In the genomic region with DNA sequence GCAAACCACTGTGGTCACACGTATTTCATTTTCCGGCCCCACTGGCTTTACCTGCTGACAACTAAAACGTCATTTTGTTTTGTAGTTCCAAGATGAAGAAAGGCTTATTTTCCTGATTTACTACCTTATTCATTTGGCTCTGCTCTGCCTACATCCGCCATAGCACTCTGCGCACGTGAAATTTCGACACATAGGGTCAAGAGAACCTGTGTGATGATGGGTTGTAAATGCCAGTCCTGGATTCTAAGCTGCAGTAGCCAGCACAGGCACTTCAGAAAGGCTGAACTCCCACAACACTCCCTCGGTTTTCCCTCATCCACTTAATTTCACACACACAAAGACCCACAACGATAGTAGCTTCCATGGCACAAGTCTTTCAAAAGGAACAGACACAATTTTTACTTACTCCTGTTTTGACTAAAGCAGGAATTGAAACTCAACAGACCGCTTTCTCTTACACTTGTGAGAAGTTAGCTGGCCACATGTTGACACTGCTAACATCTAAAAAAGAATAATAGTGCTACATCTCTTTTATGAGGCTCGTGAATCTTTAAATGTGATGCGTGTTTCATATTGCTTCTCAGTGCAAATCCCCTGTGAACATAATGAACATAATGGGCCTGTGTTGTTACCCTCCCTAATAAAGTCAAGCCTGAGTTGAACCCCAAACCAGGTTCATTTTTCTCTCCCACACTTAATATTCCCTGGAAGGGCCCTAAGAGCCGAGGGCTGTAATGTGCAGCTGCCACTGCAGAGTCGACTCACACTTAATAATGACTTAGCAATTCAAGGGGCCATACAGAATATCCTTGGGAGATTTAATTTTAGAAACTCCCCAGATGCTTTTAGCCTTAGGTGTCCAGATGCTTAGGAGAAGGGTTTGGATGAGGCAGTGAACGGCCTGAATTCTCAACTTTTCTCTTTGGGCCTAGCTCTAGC, we compare ENCODE assay signal across 1 cellular context.
TF ChIP-seq lines count a peak whose summit lies in the region.

No MANE protein-coding gene starts in this region.

TF ChIP-seq in SK-N-SH, 30 proteins besides CTCF, POLR2A, EP300 and RAD21 (continued from another document):
- TF ChIP-seq, protein P1, sequence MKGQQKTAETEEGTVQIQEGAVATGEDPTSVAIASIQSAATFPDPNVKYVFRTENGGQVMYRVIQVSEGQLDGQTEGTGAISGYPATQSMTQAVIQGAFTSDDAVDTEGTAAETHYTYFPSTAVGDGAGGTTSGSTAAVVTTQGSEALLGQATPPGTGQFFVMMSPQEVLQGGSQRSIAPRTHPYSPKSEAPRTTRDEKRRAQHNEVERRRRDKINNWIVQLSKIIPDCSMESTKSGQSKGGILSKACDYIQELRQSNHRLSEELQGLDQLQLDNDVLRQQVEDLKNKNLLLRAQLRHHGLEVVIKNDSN (IDR thresholded peaks at IDR 0.05; ENCODE audit: borderline replicate concordance, low read depth): no peak
TF ChIP-seq in SK-N-SH: peak in this region for 0.
